In the genomic region with DNA sequence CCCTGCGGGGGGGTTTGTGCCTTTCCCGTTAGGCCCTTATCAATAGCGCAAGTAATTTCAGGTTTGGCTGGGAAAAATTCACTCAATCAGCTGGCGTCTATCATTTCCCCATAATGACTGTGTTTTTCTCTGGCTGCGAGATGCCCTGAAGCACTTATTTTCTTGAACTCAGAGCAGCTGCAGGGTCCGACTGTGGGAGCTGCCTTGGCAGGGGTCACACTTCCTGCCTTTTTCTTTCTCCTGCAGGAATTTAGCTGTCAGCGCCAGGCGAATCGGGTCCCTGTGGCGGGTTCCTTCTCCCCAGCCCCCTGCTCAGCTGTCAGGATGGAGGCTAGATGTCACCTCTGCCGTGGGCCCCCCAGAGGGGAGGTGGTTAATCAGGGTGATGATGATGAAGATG, we compare ENCODE assay signal across 16 cellular contexts.
"Had no signal": no experiment of that assay in that cellular context is flagged by ENCODE, and none has a peak within 500 bp of the region (broad histone marks: within the 10 kb centered on the region; RNA-seq: fewer than 3 reads in every experiment).

No MANE protein-coding gene starts in this region.

- H3K4me1 ChIP-seq: ascending aorta, gastroesophageal sphincter, tibial nerve, vagina had no signal

- DNase-seq: activated CD4-positive, alpha-beta T cell treated with anti-CD3 and anti-CD28 coated beads for 1 hour; activated CD4-positive, alpha-beta T cell treated with anti-CD3 and anti-CD28 coated beads, Interleukin-2, amount 50 U/mL, for 4 hours; activated naive CD4-positive, alpha-beta T cell treated with anti-CD3 and anti-CD28 coated beads for 36 hours; activated naive CD8-positive, alpha-beta T cell treated with anti-CD3 and anti-CD28 coated beads, Interleukin-2, amount 50 U/mL, for 24 hours; dorsolateral prefrontal cortex; endodermal cell; heart right ventricle; naive thymus-derived CD4-positive, alpha-beta T cell; stimulated activated CD4-positive, alpha-beta T cell treated with anti-CD3 and anti-CD28 coated beads, Interleukin-4, amount 100 ng/mL, for 24 hours; stimulated activated naive CD4-positive, alpha-beta T cell treated with Interleukin-2 at 50 U/mL for 16 hours; substantia nigra had no signal

- H3K36me3 ChIP-seq: ascending aorta, gastroesophageal sphincter, heart right ventricle, tibial nerve, vagina had no signal

- ATAC-seq: activated naive CD8-positive, alpha-beta T cell treated with anti-CD3 and anti-CD28 coated beads, Interleukin-2, amount 50 U/mL, for 24 hours; gastroesophageal sphincter; heart right ventricle; naive thymus-derived CD4-positive, alpha-beta T cell had no signal

- H3K9me3 ChIP-seq: ascending aorta, gastroesophageal sphincter, heart right ventricle, tibial nerve, vagina had no signal

- H3K4me3 ChIP-seq: ascending aorta, dorsolateral prefrontal cortex, gastroesophageal sphincter, heart right ventricle, skin epidermis, tibial nerve, vagina had no signal

- H3K27ac ChIP-seq: ascending aorta, dorsolateral prefrontal cortex, gastroesophageal sphincter, heart right ventricle, skin epidermis, tibial nerve, vagina had no signal

- H3K27me3 ChIP-seq: ascending aorta, tibial nerve, vagina had no signal
